20 cellular contexts compared by ENCODE assay signal in the genomic region with DNA sequence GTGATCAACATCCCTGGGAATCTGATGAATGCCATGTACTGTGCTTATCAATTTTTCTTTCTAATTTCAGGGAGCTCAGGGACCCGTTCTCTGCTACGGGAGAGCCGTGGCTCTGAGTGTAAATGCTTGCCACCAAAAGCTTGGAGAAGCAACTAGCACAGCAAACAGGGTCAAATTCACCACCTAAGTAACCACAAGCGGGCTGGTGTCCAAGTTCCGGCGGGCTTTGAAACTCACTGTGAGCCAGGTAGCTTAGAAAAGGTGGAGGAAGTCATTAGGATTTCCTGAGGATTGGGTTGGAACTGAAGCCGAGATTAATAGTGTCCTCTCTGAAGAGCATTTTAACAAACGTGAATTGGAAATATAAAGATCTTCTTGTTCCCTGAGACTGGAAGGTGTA.
"Had no signal": no experiment of that assay in that cellular context is flagged by ENCODE, and none has a peak within 500 bp of the region (broad histone marks: within the 10 kb centered on the region; RNA-seq: fewer than 3 reads in every experiment).

No MANE protein-coding gene starts in this region.

- DNase-seq: activated CD4-positive, CD25-positive, alpha-beta regulatory T cell treated with anti-CD3 and anti-CD28 coated beads, Interleukin-2, amount 50 U/mL, for 72 hours; activated CD8-positive, alpha-beta memory T cell treated with anti-CD3 and anti-CD28 coated beads for 24 hours; activated CD8-positive, alpha-beta memory T cell treated with anti-CD3 and anti-CD28 coated beads, Interleukin-2, amount 50 U/mL, for 48 hours; activated effector memory CD4-positive, alpha-beta T cell treated with anti-CD3 and anti-CD28 coated beads, Interleukin-2, amount 50 U/mL, for 16 hours; activated naive CD4-positive, alpha-beta T cell treated with anti-CD3 and anti-CD28 coated beads, Interleukin-2, amount 50 U/mL, for 16 hours; activated T-cell treated with anti-CD3 and anti-CD28 coated beads, Interleukin-2, amount 50 U/mL, for 72 hours; effector CD4-positive, alpha-beta T cell; esophagus squamous epithelium; immature natural killer cell; kidney glomerular epithelial cell; nephron progenitor cell; occipital lobe; retina; stimulated activated CD4-positive, alpha-beta T cell treated with anti-CD3 and anti-CD28 coated beads, Interleukin-12 subunit alpha, Interleukin-12 subunit beta, amount 100 ng/mL, for 4 hours; stimulated activated CD4-positive, alpha-beta T cell treated with anti-CD3 and anti-CD28 coated beads, Interleukin-1b, Interleukin-23, amount 100 ng/mL, for 48 hours; stimulated activated naive CD8-positive, alpha-beta T cell treated with anti-CD3 and anti-CD28 coated beads, Interleukin-15, Interleukin-2, amounts not matched to agents 100 U/mL and 50 U/mL, for 24 hours; T-helper 1 cell; T-helper 9 cell had no signal

- H3K9me3 Mint-ChIP-seq: activated T-cell treated with anti-CD3 and anti-CD28 coated beads, Interleukin-2, amount 50 U/mL, for 72 hours; immature natural killer cell had no signal

- H3K27me3 ChIP-seq: ascending aorta, esophagus squamous epithelium, tibial nerve had no signal

- H3K4me3 ChIP-seq: ascending aorta, esophagus squamous epithelium, tibial nerve had no signal

- H3K4me3 Mint-ChIP-seq: activated T-cell treated with anti-CD3 and anti-CD28 coated beads, Interleukin-2, amount 50 U/mL, for 72 hours; immature natural killer cell; nephron progenitor cell had no signal

- H3K27ac ChIP-seq: ascending aorta, esophagus squamous epithelium, tibial nerve had no signal

- H3K27ac Mint-ChIP-seq: activated T-cell treated with anti-CD3 and anti-CD28 coated beads, Interleukin-2, amount 50 U/mL, for 72 hours; immature natural killer cell had no signal

- H3K4me1 Mint-ChIP-seq: nephron progenitor cell had no signal

- H3K4me1 ChIP-seq: ascending aorta had no signal

- H3K36me3 Mint-ChIP-seq: immature natural killer cell had no signal

- H3K9me3 ChIP-seq: ascending aorta, esophagus squamous epithelium had no signal

- ATAC-seq: activated T-cell treated with anti-CD3 and anti-CD28 coated beads, Interleukin-2, amount 50 U/mL, for 72 hours; stimulated activated naive CD8-positive, alpha-beta T cell treated with anti-CD3 and anti-CD28 coated beads, Interleukin-15, Interleukin-2, amounts not matched to agents 100 U/mL and 50 U/mL, for 24 hours had no signal

- H3K36me3 ChIP-seq: ascending aorta, esophagus squamous epithelium had no signal
